ENCODE assay signal across 2 cellular contexts in the genomic region with DNA sequence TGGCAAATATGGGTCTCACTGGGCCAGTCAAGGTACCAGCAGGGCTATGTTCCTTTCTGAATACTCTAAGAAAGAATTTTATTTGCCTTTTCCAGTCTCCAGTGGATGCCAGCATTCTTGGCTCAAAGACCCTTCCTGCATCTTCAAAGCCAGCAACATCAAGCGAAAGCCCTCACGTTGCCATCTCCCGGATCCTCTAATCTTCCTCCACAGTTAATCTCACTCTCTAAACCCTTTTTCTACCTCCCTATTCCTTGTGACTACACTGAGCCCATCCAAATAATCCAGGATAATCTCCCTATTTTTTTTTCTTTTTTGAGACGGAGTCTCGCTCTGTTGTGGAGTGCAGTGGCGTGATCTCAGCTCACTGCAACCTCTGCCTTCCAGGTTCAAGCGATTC.
TF ChIP-seq lines count a peak whose summit lies in the region.

No MANE protein-coding gene starts in this region.

TF ChIP-seq in HepG2, 621 proteins besides CTCF, POLR2A, EP300 and RAD21:
- TF ChIP-seq PAXIP1 (CRISPR knock-in tag; conservative IDR thresholded peaks at IDR 0.05) (no peak), THRA (CRISPR knock-in tag; IDR thresholded peaks at IDR 0.05; ENCODE audit: borderline replicate concordance) (no peak)
- TF ChIP-seq, protein P1, sequence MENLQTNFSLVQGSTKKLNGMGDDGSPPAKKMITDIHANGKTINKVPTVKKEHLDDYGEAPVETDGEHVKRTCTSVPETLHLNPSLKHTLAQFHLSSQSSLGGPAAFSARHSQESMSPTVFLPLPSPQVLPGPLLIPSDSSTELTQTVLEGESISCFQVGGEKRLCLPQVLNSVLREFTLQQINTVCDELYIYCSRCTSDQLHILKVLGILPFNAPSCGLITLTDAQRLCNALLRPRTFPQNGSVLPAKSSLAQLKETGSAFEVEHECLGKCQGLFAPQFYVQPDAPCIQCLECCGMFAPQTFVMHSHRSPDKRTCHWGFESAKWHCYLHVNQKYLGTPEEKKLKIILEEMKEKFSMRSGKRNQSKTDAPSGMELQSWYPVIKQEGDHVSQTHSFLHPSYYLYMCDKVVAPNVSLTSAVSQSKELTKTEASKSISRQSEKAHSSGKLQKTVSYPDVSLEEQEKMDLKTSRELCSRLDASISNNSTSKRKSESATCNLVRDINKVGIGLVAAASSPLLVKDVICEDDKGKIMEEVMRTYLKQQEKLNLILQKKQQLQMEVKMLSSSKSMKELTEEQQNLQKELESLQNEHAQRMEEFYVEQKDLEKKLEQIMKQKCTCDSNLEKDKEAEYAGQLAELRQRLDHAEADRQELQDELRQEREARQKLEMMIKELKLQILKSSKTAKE (CRISPR knock-in tag; IDR thresholded peaks at IDR 0.05; ENCODE audit: borderline replicate concordance) = no peak

TF ChIP-seq in WTC11, 78 proteins besides CTCF, POLR2A, EP300 and RAD21 (continued from another document):
- TF ChIP-seq, protein P2, sequence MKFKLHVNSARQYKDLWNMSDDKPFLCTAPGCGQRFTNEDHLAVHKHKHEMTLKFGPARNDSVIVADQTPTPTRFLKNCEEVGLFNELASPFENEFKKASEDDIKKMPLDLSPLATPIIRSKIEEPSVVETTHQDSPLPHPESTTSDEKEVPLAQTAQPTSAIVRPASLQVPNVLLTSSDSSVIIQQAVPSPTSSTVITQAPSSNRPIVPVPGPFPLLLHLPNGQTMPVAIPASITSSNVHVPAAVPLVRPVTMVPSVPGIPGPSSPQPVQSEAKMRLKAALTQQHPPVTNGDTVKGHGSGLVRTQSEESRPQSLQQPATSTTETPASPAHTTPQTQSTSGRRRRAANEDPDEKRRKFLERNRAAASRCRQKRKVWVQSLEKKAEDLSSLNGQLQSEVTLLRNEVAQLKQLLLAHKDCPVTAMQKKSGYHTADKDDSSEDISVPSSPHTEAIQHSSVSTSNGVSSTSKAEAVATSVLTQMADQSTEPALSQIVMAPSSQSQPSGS (CRISPR knock-in tag; IDR thresholded peaks at IDR 0.05; ENCODE audit: borderline replicate concordance, low read depth) = no peak
- TF ChIP-seq GTF2I (CRISPR knock-in tag; conservative IDR thresholded peaks at IDR 0.05) = no peak
- no peak for TF ChIP-seq GRHL2 (CRISPR knock-in tag; IDR thresholded peaks at IDR 0.05; ENCODE audit: insufficient replicate concordance, severe bottlenecking)
